Comparison of ENCODE assay signal across 19 cellular contexts in the genomic region with DNA sequence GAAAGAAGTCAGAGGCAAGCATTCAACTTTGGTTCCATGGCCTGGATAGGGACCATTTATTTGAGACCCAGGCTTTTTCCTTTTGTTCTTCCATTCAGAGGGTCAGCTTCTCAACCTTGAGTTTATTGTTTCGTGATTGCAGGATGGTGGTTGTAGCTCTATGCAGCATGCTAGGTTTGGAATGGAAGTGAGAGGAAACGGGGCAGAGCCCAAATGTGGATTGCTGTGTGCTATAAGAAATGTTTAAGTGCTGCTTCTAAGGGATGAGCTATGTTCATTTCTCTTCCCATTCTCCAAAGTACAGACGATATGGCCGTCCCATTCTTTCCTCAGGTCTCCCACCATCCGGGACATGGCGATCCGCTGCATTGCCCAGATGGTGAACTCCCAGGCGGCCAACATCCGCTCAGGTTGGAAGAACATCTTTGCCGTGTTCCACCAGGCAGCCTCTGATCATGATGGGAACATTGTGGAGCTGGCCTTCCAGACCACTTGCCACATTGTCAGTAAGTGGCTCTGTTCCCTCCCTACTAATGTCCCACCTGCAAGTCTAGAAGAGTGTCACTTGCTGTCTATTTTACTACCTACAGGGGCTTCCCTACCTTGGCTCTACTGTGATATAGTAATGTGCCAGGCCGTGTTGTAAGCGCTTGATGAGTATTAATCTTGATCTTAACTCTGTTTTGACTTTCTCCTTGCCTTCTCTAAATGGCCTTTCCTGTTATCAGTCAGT. TPM values are rescaled to one million over a fixed set of nuclear protein-coding genes. Genes with fewer than 3 reads are reported as not detected.
DNase-seq lines count a peak whose midpoint lies in the region; ATAC-seq, FAIRE-seq and TF ChIP-seq lines count a peak whose summit lies in the region.
"Had no signal": no experiment of that assay in that cellular context is flagged by ENCODE, and none has a peak within 500 bp of the region (broad histone marks: within the 10 kb centered on the region; RNA-seq: fewer than 3 reads in every experiment).

No MANE protein-coding gene starts in this region.

- no peak for DNase-seq in Calu3
- no peak for DNase-seq in hepatocyte (ENCODE audit: low spot score)
- no peak for DNase-seq in pancreas
- DNase-seq in thyroid gland = no peak
- no peak for DNase-seq in anterior cingulate cortex (lab: John Stamatoyannopoulos, UW)
- no peak for DNase-seq in DMS114 treated with DMSO at 0.1 percent for 48 hours (lab: John Stamatoyannopoulos, UW; ENCODE audit: unreplicated experiment)
- no peak for DNase-seq in esophagus squamous epithelium (lab: John Stamatoyannopoulos, UW)
- DNase-seq: AML-193; CD4-positive, alpha-beta T cell; DMS79 treated with DMSO at 0.1 percent for 48 hours; GF-D8; GOT3; H7; HFFc6 had no signal

- H4K20me1 ChIP-seq in hepatocyte (ENCODE audit: insufficient read depth, poor library complexity, severe bottlenecking) = no peaks in the 10 kb centered on the region

- H2AFZ ChIP-seq in hepatocyte = no peak overlapping the region

- TF ChIP-seq CTCF in Calu3 (IDR thresholded peaks at IDR 0.05; ENCODE audit: unreplicated experiment) (no peak), hepatocyte (IDR thresholded peaks at IDR 0.05; ENCODE audit: poor library complexity) (no peak), pancreas (IDR thresholded peaks at IDR 0.05) (no peak), thyroid gland (IDR thresholded peaks at IDR 0.05) (no peak), esophagus squamous epithelium (IDR thresholded peaks at IDR 0.05) (no peak)

- H3K79me2 ChIP-seq in hepatocyte = peaks cover 2% of the 10 kb centered on the region

- no peak overlapping the region for H3K4me3 Mint-ChIP-seq in Calu3 (ENCODE audit: low read depth, unreplicated experiment)
- H3K4me3 Mint-ChIP-seq: CD4-positive, alpha-beta T cell; HFFc6 had no signal

- no peak for FAIRE-seq in pancreas (lab: Jason Lieb, UNC)
- FAIRE-seq: A549 had no signal

- BruUV-seq in Calu3 (replicated peaks; lab: Mats Ljungman, UMichigan) = no TSS peak

- H3K27me3 ChIP-seq in hepatocyte = no peaks in the 10 kb centered on the region
- H3K27me3 ChIP-seq in pancreas = no peaks in the 10 kb centered on the region
- no peaks in the 10 kb centered on the region for H3K27me3 ChIP-seq in thyroid gland
- H3K27me3 ChIP-seq in esophagus squamous epithelium = no peaks in the 10 kb centered on the region

- H3K4me3 ChIP-seq in hepatocyte = no peak overlapping the region
- no peak overlapping the region for H3K4me3 ChIP-seq in pancreas
- no peak overlapping the region for H3K4me3 ChIP-seq in thyroid gland (replicated peaks in 1 of 3)
- H3K4me3 ChIP-seq in esophagus squamous epithelium = no peak overlapping the region
- H3K4me3 ChIP-seq: A549 had no signal

- no peaks in the 10 kb centered on the region for H3K4me1 ChIP-seq in hepatocyte (ENCODE audit: insufficient read depth)
- H3K4me1 ChIP-seq in pancreas = peaks cover 23 to 30% (median 29%) of the 10 kb centered on the region in 3 donors
- H3K4me1 ChIP-seq in thyroid gland = peaks cover 0 to 7% of the 10 kb centered on the region in 2 donors
- no peaks in the 10 kb centered on the region for H3K4me1 ChIP-seq in esophagus squamous epithelium
- H3K4me1 ChIP-seq: A549 had no signal

- TF ChIP-seq POLR2A in thyroid gland (IDR thresholded peaks at IDR 0.05) = no peak
- TF ChIP-seq POLR2A in esophagus squamous epithelium (IDR thresholded peaks at IDR 0.05) = no peak

- H3K9me3 ChIP-seq in hepatocyte (ENCODE audit: low read depth) (no peaks in the 10 kb centered on the region), pancreas (no peaks in the 10 kb centered on the region), thyroid gland (no peaks in the 10 kb centered on the region), esophagus squamous epithelium (no peaks in the 10 kb centered on the region)
- H3K9me3 ChIP-seq: A549, Caco-2 had no signal

- peak overlapping the region; percentile 33 for H3K27ac Mint-ChIP-seq in Calu3 (ENCODE audit: unreplicated experiment)
- H3K27ac Mint-ChIP-seq: CD4-positive, alpha-beta T cell; HFFc6 had no signal

- no peak for ATAC-seq in pancreas
- ATAC-seq: A549, HCT116 had no signal

- CTCF ChIA-PET in Calu3 (lab: Charles Lee) = interaction anchor here (0.6 to 1.1 kb wide), 2 partner anchors 27 to 42 kb away, joined by 3 read pairs; no protein-coding TSS in a partner anchor

- no peak overlapping the region for H3K4me2 ChIP-seq in hepatocyte
- H3K4me2 ChIP-seq: A549 had no signal

- H3K27ac ChIP-seq in hepatocyte = peak overlapping the region; percentile 21
- peak overlapping the region; percentile 23 to 76 (median 32) for H3K27ac ChIP-seq in pancreas
- peak overlapping the region in 2 of 3 donors; percentile 78 to 96 for H3K27ac ChIP-seq in thyroid gland
- H3K27ac ChIP-seq in esophagus squamous epithelium = no peak overlapping the region
- H3K27ac ChIP-seq: 22Rv1, A549, C4-2B had no signal

- H3K36me3 ChIP-seq in hepatocyte (replicated peaks; ENCODE audit: insufficient read depth, low read depth) (peaks cover 6% of the 10 kb centered on the region), pancreas (peaks cover 0 to 17% (median 11%) of the 10 kb centered on the region in 3 donors), thyroid gland (peaks cover 56 to 57% of the 10 kb centered on the region in 2 donors), esophagus squamous epithelium (peaks cover 0 to 100% (median 18%) of the 10 kb centered on the region in 3 donors)

- H3K4me1 Mint-ChIP-seq in Calu3 (ENCODE audit: low read depth, unreplicated experiment) = peaks cover 42% of the 10 kb centered on the region

- H3K9me3 Mint-ChIP-seq in Calu3 (ENCODE audit: low read depth, unreplicated experiment) = no peaks in the 10 kb centered on the region
- H3K9me3 Mint-ChIP-seq: CD4-positive, alpha-beta T cell; HFFc6 had no signal

- no peaks in the 10 kb centered on the region for H3K27me3 Mint-ChIP-seq in Calu3 (ENCODE audit: unreplicated experiment)
- H3K27me3 Mint-ChIP-seq: CD4-positive, alpha-beta T cell had no signal

- intact Hi-C loops in Calu3 (cut with micrococcal nuclease; ENCODE audit: unreplicated experiment) (loop anchor here (2.0 kb wide), 1 partner anchor 23 kb away; no protein-coding TSS in a partner anchor), pancreas (cut with DNase I) (no loop called here), thyroid gland (cut with DNase I) (no loop called here), esophagus squamous epithelium (cut with DNase I) (no loop called here)

- 96% methylated on average over 12 of the region's 12 CpGs for WGBS in hepatocyte (ENCODE audit: low lambda C conversion rate, missing lambda C conversion rate)
- 82 to 86% methylated on average over 12 of the region's 12 CpGs for WGBS in pancreas, 2 donors
- 97% methylated on average over 12 of the region's 12 CpGs for WGBS in thyroid gland, 2 donors
- 92 to 97% methylated on average over 10 to 12 of the region's 12 CpGs for WGBS in esophagus squamous epithelium, 2 donors

- H3K9me2 ChIP-seq in hepatocyte (replicated peaks; ENCODE audit: insufficient read depth) = no peaks in the 10 kb centered on the region

- H3K36me3 Mint-ChIP-seq in Calu3 (ENCODE audit: insufficient read depth, unreplicated experiment) = peaks cover 55% of the 10 kb centered on the region

RNA-seq across cellular contexts. Expression of gene CSE1L, which starts 36.0 kb away (rescaled TPM):
- total RNA-seq in Calu3 (2022) (208 and 226 TPM in 2 replicates), hepatocyte (54.9 and 60.7 TPM in 2 replicates), pancreas (10 to 100 TPM; 15.1 to 23.6 (median 18.5) TPM), thyroid gland (10 to 100 TPM; 42.8 to 56.6 (median 45.0) TPM), esophagus squamous epithelium (10 to 100 TPM; 32.8 to 88.9 (median 70.1) TPM)
- polyA plus RNA-seq in hepatocyte (27.3 and 34.3 TPM in 2 replicates), pancreas (10 to 100 TPM; 10.4 to 17.7 TPM)

Comparison
In these comparisons a context has a peak if more than half of its experiments do, and no peak if none do; other contexts are left out.
1. H3K27ac ChIP-seq: peak in hepatocyte (single experiment), pancreas (4 of 4) and thyroid gland (2 of 3); none in esophagus squamous epithelium (0 of 4).